Comparison of ENCODE assay signal across 16 cellular contexts in the genomic region with DNA sequence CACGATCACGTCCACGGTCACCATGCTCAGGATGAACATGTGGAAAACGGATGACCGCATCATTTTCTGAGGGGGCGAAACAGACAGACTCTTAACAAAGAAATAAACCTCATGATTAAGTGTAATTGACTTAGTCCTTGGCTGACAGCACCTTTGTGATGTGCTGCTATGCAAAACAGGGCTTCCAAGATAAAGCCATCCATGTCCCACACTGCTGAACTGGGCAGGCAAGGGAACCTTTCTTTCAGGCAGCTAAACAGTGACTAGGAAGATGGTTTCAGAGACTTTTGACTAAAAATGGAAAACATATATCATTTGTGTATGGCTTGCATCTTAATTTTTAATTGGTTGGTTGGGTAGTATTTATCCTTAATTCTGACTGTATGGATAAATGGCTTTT.
DNase-seq lines count a peak whose midpoint lies in the region; ATAC-seq, FAIRE-seq and TF ChIP-seq lines count a peak whose summit lies in the region.
"Had no signal": no experiment of that assay in that cellular context is flagged by ENCODE, and none has a peak within 500 bp of the region (broad histone marks: within the 10 kb centered on the region; RNA-seq: fewer than 3 reads in every experiment).

No MANE protein-coding gene starts in this region.

- DNase-seq in astrocyte (ENCODE audit: low read depth), result no peak
- DNase-seq in neuronal stem cell (ENCODE audit: low spot score), result no peak
- DNase-seq in BE2C, result no peak
- no peak for DNase-seq in ecto neural progenitor cell (ENCODE audit: low spot score)
- DNase-seq: Caco-2, hippocampal formation, natural killer cell, NCI-H1417 treated with DMSO at 0.1 percent for 48 hours, small intestine, substantia nigra had no signal

- H3K4me3 Mint-ChIP-seq in astrocyte (ENCODE audit: unreplicated experiment), result no peak overlapping the region
- H3K4me3 Mint-ChIP-seq: natural killer cell; T-helper 2 cell treated with Interferon-gamma antibody and Interleukin-4, amounts not matched to agents 5 μg/mL and 100 μg/mL, for 36 hours had no signal

- H2AK5ac ChIP-seq in neuronal stem cell (ENCODE audit: low read depth, low read length), result no peak overlapping the region

- peak overlapping the region; percentile 81 for H3K27ac Mint-ChIP-seq in astrocyte (ENCODE audit: unreplicated experiment)
- H3K27ac Mint-ChIP-seq: natural killer cell; T-helper 2 cell treated with Interferon-gamma antibody and Interleukin-4, amounts not matched to agents 5 μg/mL and 100 μg/mL, for 36 hours had no signal

- no peak for FAIRE-seq in astrocyte (lab: Jason Lieb, UNC)
- FAIRE-seq: small intestine had no signal

- H2BK15ac ChIP-seq in neuronal stem cell (ENCODE audit: low read length), result no peak overlapping the region

- peaks cover 12% of the 10 kb centered on the region for H3K27me3 Mint-ChIP-seq in astrocyte (ENCODE audit: low read depth, unreplicated experiment)

- H2BK12ac ChIP-seq in neuronal stem cell (ENCODE audit: low read length), result no peak overlapping the region

- H4K20me1 ChIP-seq in Loucy (ENCODE audit: insufficient read depth, low read length, poor library complexity, severe bottlenecking) (no peaks in the 10 kb centered on the region), astrocyte (ENCODE audit: insufficient read depth, low read length) (no peaks in the 10 kb centered on the region)

- no peak overlapping the region for H4K91ac ChIP-seq in neuronal stem cell (ENCODE audit: low read depth, low read length, poor library complexity)

- peak overlapping the region; percentile 29 for H3K4me2 ChIP-seq in Loucy (ENCODE audit: low read depth, low read length, poor library complexity, severe bottlenecking)
- H3K4me2 ChIP-seq in astrocyte (ENCODE audit: low read length), result peak overlapping the region; percentile 76
- no peak overlapping the region for H3K4me2 ChIP-seq in neuronal stem cell (ENCODE audit: insufficient read depth, low read length, poor library complexity, severe bottlenecking)

- H3K23ac ChIP-seq in neuronal stem cell (ENCODE audit: low read depth, low read length, poor library complexity), result no peak overlapping the region

- H3F3A ChIP-seq in Loucy (ENCODE audit: low read depth), result no peaks in the 10 kb centered on the region

- no peak overlapping the region for H3K9ac ChIP-seq in Loucy (ENCODE audit: low read depth, low read length, poor library complexity, severe bottlenecking)
- peak overlapping the region; percentile 6 for H3K9ac ChIP-seq in astrocyte (ENCODE audit: low read length)
- no peak overlapping the region for H3K9ac ChIP-seq in neuronal stem cell (ENCODE audit: low read depth, low read length, poor library complexity)

- no peak for TF ChIP-seq CTCF in Loucy (conservative IDR thresholded peaks at IDR 0.05; ENCODE audit: low read length)
- no peak for TF ChIP-seq CTCF in astrocyte (IDR thresholded peaks at IDR 0.05; ENCODE audit: insufficient read depth, low read depth, low read length)
- TF ChIP-seq CTCF in BE2C (IDR thresholded peaks at IDR 0.05; ENCODE audit: low read depth, low read length), result no peak

- no peak overlapping the region for H3K4ac ChIP-seq in neuronal stem cell (ENCODE audit: low read length)

- H3K27me3 ChIP-seq in Loucy (ENCODE audit: insufficient read depth, low read length, poor library complexity, severe bottlenecking), result no peaks in the 10 kb centered on the region
- no peaks in the 10 kb centered on the region for H3K27me3 ChIP-seq in astrocyte (ENCODE audit: insufficient read depth, low read length)
- no peaks in the 10 kb centered on the region for H3K27me3 ChIP-seq in neuronal stem cell (ENCODE audit: control insufficient read depth in 3 of 3, insufficient read depth in 3 of 3, low read depth in 1 of 3, low read length in 3 of 3)
- no peaks in the 10 kb centered on the region for H3K27me3 ChIP-seq in BE2C
- H3K27me3 ChIP-seq: breast epithelium, SJCRH30 had no signal

- H3K27ac ChIP-seq in astrocyte (ENCODE audit: low read depth, low read length), result peak overlapping the region; percentile 76
- H3K27ac ChIP-seq in neuronal stem cell (replicated peaks; ENCODE audit: low read length), result no peak overlapping the region
- H3K27ac ChIP-seq: breast epithelium, SJCRH30 had no signal

- no peak overlapping the region for H3K14ac ChIP-seq in neuronal stem cell (ENCODE audit: low read length)

- H2BK5ac ChIP-seq in neuronal stem cell (ENCODE audit: low read length), result no peak overlapping the region

- H2BK120ac ChIP-seq in neuronal stem cell (ENCODE audit: low read depth, low read length), result no peak overlapping the region

- H3K4me3 ChIP-seq in Loucy (ENCODE audit: low read length, poor library complexity, severe bottlenecking), result no peak overlapping the region
- peak overlapping the region; percentile 3 for H3K4me3 ChIP-seq in astrocyte (ENCODE audit: insufficient read depth, low read depth, low read length)
- H3K4me3 ChIP-seq in neuronal stem cell (ENCODE audit: low read length in 2 of 2), result no peak overlapping the region
- no peak overlapping the region for H3K4me3 ChIP-seq in BE2C (ENCODE audit: low read depth, low read length)
- H3K4me3 ChIP-seq: breast epithelium, SJCRH30 had no signal

- no peaks in the 10 kb centered on the region for H3K79me2 ChIP-seq in Loucy (ENCODE audit: insufficient read depth, low read length)
- no peaks in the 10 kb centered on the region for H3K79me2 ChIP-seq in astrocyte (ENCODE audit: insufficient read depth, low read length)

- H3K18ac ChIP-seq in neuronal stem cell (ENCODE audit: low read length), result no peak overlapping the region

- H3K9me2 ChIP-seq in Loucy (replicated peaks; ENCODE audit: low read depth, low read length), result no peaks in the 10 kb centered on the region

- H3K36me3 ChIP-seq in Loucy (ENCODE audit: insufficient read depth, low read length) (no peaks in the 10 kb centered on the region), astrocyte (ENCODE audit: insufficient read depth, low read length) (no peaks in the 10 kb centered on the region), neuronal stem cell (replicated peaks in 1 of 2; ENCODE audit: control insufficient read depth in 2 of 2, insufficient read depth in 2 of 2, low read length in 2 of 2) (no peaks in the 10 kb centered on the region), BE2C (no peaks in the 10 kb centered on the region)
- H3K36me3 ChIP-seq: breast epithelium, SJCRH30 had no signal

- H3K9me3 Mint-ChIP-seq in astrocyte (ENCODE audit: unreplicated experiment), result peaks cover 2% of the 10 kb centered on the region
- H3K9me3 Mint-ChIP-seq: T-helper 2 cell treated with Interferon-gamma antibody and Interleukin-4, amounts not matched to agents 5 μg/mL and 100 μg/mL, for 36 hours had no signal

- H3K4me1 ChIP-seq in Loucy (ENCODE audit: insufficient read depth, low read length, poor library complexity, severe bottlenecking), result peaks cover 7% of the 10 kb centered on the region
- peaks cover 9% of the 10 kb centered on the region for H3K4me1 ChIP-seq in astrocyte (ENCODE audit: insufficient read depth, low read length)
- H3K4me1 ChIP-seq in neuronal stem cell (ENCODE audit: control insufficient read depth in 2 of 2, insufficient read depth in 1 of 2, low read depth in 1 of 2, low read length in 2 of 2), result peaks cover 0 to 9% of the 10 kb centered on the region in 2 donors
- peaks cover 6% of the 10 kb centered on the region; the same call in 1 of the 2 replicates for H3K4me1 ChIP-seq in BE2C
- H3K4me1 ChIP-seq: breast epithelium, Caco-2, SJCRH30 had no signal

- WGBS in neuronal stem cell (ENCODE audit: extremely low coverage in 2 of 2, insufficient read length in 2 of 2, insufficient replicate concordance in 1 of 2), 2 donors, result no CpG with 5 or more reads among the region's 6 CpGs

- no peak overlapping the region for H2AFZ ChIP-seq in Loucy (ENCODE audit: low read length)
- H2AFZ ChIP-seq in astrocyte (ENCODE audit: low read depth, low read length), result peak overlapping the region; percentile 38
- peak overlapping the region; percentile 73 for H2AFZ ChIP-seq in neuronal stem cell (ENCODE audit: low read length)

- H3K79me1 ChIP-seq in neuronal stem cell (ENCODE audit: low read depth, low read length), result no peaks in the 10 kb centered on the region

- no peaks in the 10 kb centered on the region for H3K36me3 Mint-ChIP-seq in astrocyte (ENCODE audit: low read depth, unreplicated experiment)
- H3K36me3 Mint-ChIP-seq: natural killer cell had no signal

- H4K8ac ChIP-seq in neuronal stem cell (ENCODE audit: low read depth, low read length), result no peak overlapping the region

- H3K4me1 Mint-ChIP-seq in astrocyte (ENCODE audit: low read depth, unreplicated experiment), result peaks cover 7% of the 10 kb centered on the region
- H3K4me1 Mint-ChIP-seq: natural killer cell had no signal

- H3K9me3 ChIP-seq in Loucy (ENCODE audit: insufficient read depth, low read depth, low read length) (no peaks in the 10 kb centered on the region), astrocyte (ENCODE audit: insufficient read depth, low read depth, low read length) (no peaks in the 10 kb centered on the region), neuronal stem cell (replicated peaks in 1 of 2; ENCODE audit: control insufficient read depth in 2 of 2, insufficient read depth in 1 of 2, low read depth in 1 of 2, low read length in 2 of 2) (no peaks in the 10 kb centered on the region), BE2C (no peaks in the 10 kb centered on the region)
- H3K9me3 ChIP-seq: breast epithelium, Caco-2, SJCRH30 had no signal

- ATAC-seq in GM18511 (IDR thresholded peaks at IDR 0.05; ENCODE audit: unreplicated experiment) (peak; percentile 3), GM21360 (IDR thresholded peaks at IDR 0.05; ENCODE audit: unreplicated experiment) (no peak)
